11 cellular contexts compared by ENCODE assay signal in genomic region chr1:81804320-81804719, GRCh38. TPM values are rescaled to one million over a fixed set of nuclear protein-coding genes. Genes with fewer than 3 reads are reported as not detected.
A peak's percentile ranks its signal among the peaks of the same experiment; 100 is the strongest.
DNase-seq lines count a peak whose midpoint lies in the region; FAIRE-seq and TF ChIP-seq lines count a peak whose summit lies in the region.
"Had no signal": no experiment of that assay in that cellular context is flagged by ENCODE, and none has a peak within 500 bp of the region (broad histone marks: within the 10 kb centered on the region; RNA-seq: fewer than 3 reads in every experiment).

No MANE protein-coding gene starts in this region.

- BruUV-seq in endothelial cell of umbilical vein (replicated peaks; lab: Mats Ljungman, UMichigan): no TSS peak

- H4K5ac ChIP-seq in mesendoderm (ENCODE audit: low read length): no peak overlapping the region

- dilution Hi-C loops in endothelial cell of umbilical vein (cut with MboI; ENCODE audit: extremely low pct_ligation_motif_present, low sequenced_read_pairs): no loop called here

- H3K23ac ChIP-seq in mesendoderm (ENCODE audit: low read length): no peak overlapping the region

- H3K4me3 ChIP-seq in endothelial cell of umbilical vein (replicated peaks in 1 of 3; ENCODE audit: insufficient read depth in 1 of 3, low read depth in 1 of 3, low read length in 3 of 3) (no peak overlapping the region), mesendoderm (ENCODE audit: low read length) (no peak overlapping the region), transverse colon (peak overlapping the region in 2 of 4 donors; percentile 65 to 84)

- H3K27ac ChIP-seq in endothelial cell of umbilical vein (ENCODE audit: insufficient read depth, low read depth, low read length): no peak overlapping the region
- H3K27ac ChIP-seq in mesendoderm (ENCODE audit: low read depth, low read length): peak overlapping the region; percentile 52
- peak overlapping the region in 3 of 4 donors; percentile 22 to 93 (median 22) for H3K27ac ChIP-seq in transverse colon

- TF ChIP-seq CTCF in endothelial cell of umbilical vein (IDR thresholded peaks at IDR 0.05; ENCODE audit: extremely low read depth in 1 of 2, insufficient read depth in 1 of 2, low read depth in 1 of 2, low read length in 2 of 2): no peak
- no peak for TF ChIP-seq CTCF in transverse colon (IDR thresholded peaks at IDR 0.05)

- CTCF ChIA-PET in endothelial cell of umbilical vein (lab: Charles Lee): interaction anchor here (1.7 kb wide), 1 partner anchor 8 kb away, joined by 7 read pairs; no protein-coding TSS in a partner anchor

- TF ChIP-seq EP300 in transverse colon (IDR thresholded peaks at IDR 0.05; ENCODE audit: low read depth): no peak

- no peak overlapping the region for H3K18ac ChIP-seq in mesendoderm (ENCODE audit: low read length)

- no peaks in the 10 kb centered on the region for H3K9me3 ChIP-seq in endothelial cell of umbilical vein (replicated peaks; ENCODE audit: control insufficient read depth, insufficient read depth, low read length)
- no peaks in the 10 kb centered on the region for H3K9me3 ChIP-seq in transverse colon

- H2BK15ac ChIP-seq in mesendoderm (replicated peaks; ENCODE audit: low read depth): no peak overlapping the region

- H3K4me2 ChIP-seq in endothelial cell of umbilical vein (ENCODE audit: insufficient read depth, low read length) (peak overlapping the region; percentile 19), mesendoderm (ENCODE audit: low read length) (peak overlapping the region; percentile 23)

- H3K27me3 ChIP-seq in endothelial cell of umbilical vein (ENCODE audit: control insufficient read depth in 2 of 2, insufficient read depth in 2 of 2, low read length in 2 of 2) (no peaks in the 10 kb centered on the region), mesendoderm (ENCODE audit: insufficient read depth, low read length, poor library complexity) (no peaks in the 10 kb centered on the region), transverse colon (peaks cover 94% of the 10 kb centered on the region)

- H3K79me2 ChIP-seq in endothelial cell of umbilical vein (ENCODE audit: control insufficient read depth, insufficient read depth, low read length) (peaks cover 31% of the 10 kb centered on the region), mesendoderm (ENCODE audit: control insufficient read depth, insufficient read depth, low read length) (peaks cover 31% of the 10 kb centered on the region)

- in situ Hi-C loops in transverse colon (cut with MboI; ENCODE audit: low pct_ligation_motif_present in 1 of 4, low pct_unique_long_range_greater_than_20kb in 1 of 4, low sequenced_read_pairs in 3 of 4): no loop called here

- no peaks in the 10 kb centered on the region for H3K79me1 ChIP-seq in mesendoderm (ENCODE audit: low read length)

- H3K36me3 ChIP-seq in endothelial cell of umbilical vein (ENCODE audit: control insufficient read depth in 2 of 2, extremely low read depth in 1 of 2, insufficient read depth in 2 of 2, low read length in 2 of 2) (no peaks in the 10 kb centered on the region), mesendoderm (ENCODE audit: control insufficient read depth, insufficient read depth, low read length) (no peaks in the 10 kb centered on the region), transverse colon (no peaks in the 10 kb centered on the region)

- no peak overlapping the region for H2BK5ac ChIP-seq in mesendoderm (ENCODE audit: low read length)

- TF ChIP-seq POLR2A in endothelial cell of umbilical vein (IDR thresholded peaks at IDR 0.05; ENCODE audit: low read depth, low read length) (no peak), transverse colon (IDR thresholded peaks at IDR 0.05) (no peak)

- H3K9ac ChIP-seq in endothelial cell of umbilical vein (replicated peaks; ENCODE audit: extremely low read depth, insufficient read depth, low read length) (no peak overlapping the region), mesendoderm (ENCODE audit: low read length) (peak overlapping the region; percentile 18)

- no peak for FAIRE-seq in endothelial cell of umbilical vein (lab: Jason Lieb, UNC)
- FAIRE-seq: G401.6 had no signal

- POLR2A ChIA-PET in endothelial cell of umbilical vein (lab: Charles Lee): no interaction called here

- no peak overlapping the region for H4K8ac ChIP-seq in mesendoderm (ENCODE audit: low read depth, low read length)

- H4K20me1 ChIP-seq in endothelial cell of umbilical vein (replicated peaks; ENCODE audit: control insufficient read depth, extremely low read depth, insufficient read depth, low read length): no peaks in the 10 kb centered on the region

- no peak overlapping the region for H3K4ac ChIP-seq in mesendoderm (ENCODE audit: low read depth, low read length)

- H3K4me1 ChIP-seq in endothelial cell of umbilical vein (ENCODE audit: control insufficient read depth, extremely low read depth, insufficient read depth, low read length) (peaks cover 23% of the 10 kb centered on the region), mesendoderm (ENCODE audit: control insufficient read depth, low read depth, low read length) (no peaks in the 10 kb centered on the region), transverse colon (peaks cover 0 to 50% (median 0%) of the 10 kb centered on the region in 4 donors)

- H2BK120ac ChIP-seq in mesendoderm (ENCODE audit: low read depth, low read length): no peak overlapping the region

- no peaks in the 10 kb centered on the region for H3K9me1 ChIP-seq in endothelial cell of umbilical vein (replicated peaks; ENCODE audit: control insufficient read depth, extremely low read depth, insufficient read depth, low read length)

- WGBS in mesendoderm (ENCODE audit: extremely low coverage, insufficient coverage, low lambda C conversion rate): no CpG with 5 or more reads among the region's 2 CpGs
- 41 to 42% methylated on average over 2 of the region's 2 CpGs for WGBS in transverse colon (ENCODE audit: low coverage in 1 of 2), 2 donors

- intact Hi-C loops in endothelial cell of umbilical vein (cut with micrococcal nuclease) (loop anchor here (5.0 to 10.0 kb wide), 5 partner anchors 193 to 1587 kb away; no protein-coding TSS in a partner anchor), transverse colon (cut with DNase I; ENCODE audit: low total_unique reads) (loop anchor here (5.0 kb wide), 1 partner anchor 1063 kb away; no protein-coding TSS in a partner anchor)

- no peak overlapping the region for H3K56ac ChIP-seq in mesendoderm (ENCODE audit: low read length)

- no peak overlapping the region for H2AFZ ChIP-seq in endothelial cell of umbilical vein (ENCODE audit: low read depth, low read length)

- no peak overlapping the region for H2AK5ac ChIP-seq in mesendoderm (ENCODE audit: low read length)

- DNase-seq in NCI-H748 (lab: John Stamatoyannopoulos, UW; ENCODE audit: unreplicated experiment): peak; percentile 11
- DNase-seq in NCI-H748 treated with DMSO at 0.1 percent for 48 hours (lab: John Stamatoyannopoulos, UW): no peak
- peak; percentile 10 for DNase-seq in endothelial cell of umbilical vein (ENCODE audit: low read depth, low spot score)
- DNase-seq in mesendoderm: peak; percentile 67
- DNase-seq in transverse colon: no peak
- no peak for DNase-seq in stimulated activated CD4-positive, alpha-beta T cell treated with anti-CD3 and anti-CD28 coated beads, Interleukin-12 subunit alpha, Interleukin-12 subunit beta, amount 100 ng/mL, for 4 hours
- DNase-seq in NCI-H2029 treated with DMSO at 0.1 percent for 48 hours (lab: John Stamatoyannopoulos, UW): no peak
- DNase-seq in RPMI8226: no peak
- DNase-seq: hippocampal formation, NCI-H774 had no signal

TF ChIP-seq in endothelial cell of umbilical vein, 7 proteins besides CTCF, POLR2A, EP300 and RAD21:
- TF ChIP-seq POLR2AphosphoS5 (IDR thresholded peaks at IDR 0.05; ENCODE audit: insufficient read depth, low read depth, low read length) (no peak), MYC (IDR thresholded peaks at IDR 0.05; ENCODE audit: low read depth, low read length) (no peak), EZH2 (IDR thresholded peaks at IDR 0.05; ENCODE audit: borderline replicate concordance, low read depth, low read length, severe bottlenecking) (no peak), FOS (IDR thresholded peaks at IDR 0.05; ENCODE audit: borderline replicate concordance, insufficient read depth, low read length) (no peak), JUN (IDR thresholded peaks at IDR 0.05; ENCODE audit: borderline replicate concordance, insufficient read depth, insufficient read length, low read depth) (no peak), GATA2 (IDR thresholded peaks at IDR 0.05; ENCODE audit: insufficient read depth, insufficient read length, low read depth, low read length) (no peak)
- TF ChIP-seq, protein P1, sequence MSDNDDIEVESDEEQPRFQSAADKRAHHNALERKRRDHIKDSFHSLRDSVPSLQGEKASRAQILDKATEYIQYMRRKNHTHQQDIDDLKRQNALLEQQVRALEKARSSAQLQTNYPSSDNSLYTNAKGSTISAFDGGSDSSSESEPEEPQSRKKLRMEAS (IDR thresholded peaks at IDR 0.05; ENCODE audit: insufficient read depth, insufficient read length): no peak

RNA-seq across cellular contexts. Expression of gene ADGRL2, which starts 3.6 kb away (rescaled TPM):
- total RNA-seq in endothelial cell of umbilical vein (40.0 and 46.1 TPM in 2 replicates), transverse colon (10 to 100 TPM; 11.5 to 16.5 (median 14.1) TPM)
- polyA plus RNA-seq in endothelial cell of umbilical vein: 32.7 and 78.3 TPM in 2 replicates
- polyA plus RNA-seq in endothelial cell of umbilical vein (2011; cell fraction: cytosol; rRNA removed): 33.7 and 43.6 TPM in 2 replicates
- 60.6 and 92.9 TPM in 2 replicates for polyA plus RNA-seq in endothelial cell of umbilical vein (2011; cell fraction: nucleus; rRNA removed)
- polyA plus RNA-seq in endothelial cell of umbilical vein (2012): 34.1 and 49.5 TPM in 2 replicates
- 221 and 231 TPM in 2 replicates for polyA minus RNA-seq in endothelial cell of umbilical vein
- polyA minus RNA-seq in endothelial cell of umbilical vein (2011; cell fraction: cytosol; rRNA and poly(A)+ RNA removed): not detected
- 92.9 and 145 TPM in 2 replicates for polyA minus RNA-seq in endothelial cell of umbilical vein (2011; cell fraction: nucleus; rRNA and poly(A)+ RNA removed)
- polyA plus RNA-seq in mesendoderm (2013, experiment 1 of 2): 102 TPM
- polyA plus RNA-seq in mesendoderm (2013, experiment 2 of 2): 104 TPM

Comparison
In these comparisons a context has a peak if more than half of its experiments do, and no peak if none do; other contexts are left out.
1. DNase-seq: peak in NCI-H748 (single experiment), endothelial cell of umbilical vein (single experiment) and mesendoderm (single experiment); none in NCI-H748 treated with DMSO at 0.1 percent for 48 hours (single experiment), transverse colon (single experiment), stimulated activated CD4-positive, alpha-beta T cell treated with anti-CD3 and anti-CD28 coated beads, Interleukin-12 subunit alpha, Interleukin-12 subunit beta, amount 100 ng/mL, for 4 hours (single experiment), NCI-H2029 treated with DMSO at 0.1 percent for 48 hours (single experiment) and RPMI8226 (single experiment).